ENCODE assay signal across 8 cellular contexts in genomic region chr3:177284383-177284881, GRCh38.
A peak's percentile ranks its signal among the peaks of the same experiment; 100 is the strongest.
DNase-seq lines count a peak whose midpoint lies in the region; ATAC-seq and TF ChIP-seq lines count a peak whose summit lies in the region.

No MANE protein-coding gene starts in this region.

- intact Hi-C loops in heart left ventricle (cut with DNase I): loop anchor here in 3 of 10 donors (5.0 to 10.0 kb wide), 3 partner anchors 70 to 82 kb away; no protein-coding TSS in a partner anchor

- TF ChIP-seq CTCF in heart left ventricle (IDR thresholded peaks at IDR 0.05): peak in 2 of 12 donors; percentile 6 to 18

- no peak for TF ChIP-seq POLR2A in heart left ventricle (IDR thresholded peaks at IDR 0.05)

- H3K27ac ChIP-seq in heart left ventricle: no peak overlapping the region

- DNase-seq in DMS 273 (lab: John Stamatoyannopoulos, UW; ENCODE audit: unreplicated experiment) (peak; percentile 70), NCI-H2029 (lab: John Stamatoyannopoulos, UW) (peak; percentile 81), heart left ventricle (peak in 2 of 5 donors; percentile 16 to 52), epidermal melanocyte (ENCODE audit: insufficient read length, low spot score) (no peak), NCI-H2081 treated with DMSO at 0.1 percent for 48 hours (lab: John Stamatoyannopoulos, UW) (no peak)
- DNase-seq in activated CD4-positive, alpha-beta T cell treated with anti-CD3 and anti-CD28 coated beads, Interleukin-2, amount 50 U/mL, for 1 hour: peak; percentile 3
- peak; percentile 9 to 20 for DNase-seq in stimulated activated CD4-positive, alpha-beta T cell treated with anti-CD3 and anti-CD28 coated beads, Interleukin-15, amount 100 ng/mL, for 48 hours (ENCODE audit: low read depth in 2 of 2)

- ATAC-seq in heart left ventricle: peak in 3 of 4 donors; percentile 49 to 77 (median 69)
- ATAC-seq in HG02571 (IDR thresholded peaks at IDR 0.05; ENCODE audit: unreplicated experiment): no peak

- H3K36me3 ChIP-seq in heart left ventricle: no peaks in the 10 kb centered on the region

- WGBS in heart left ventricle, 4 donors: 32 to 36% (median 34%) methylated on average over 8 of the region's 8 CpGs

- no peaks in the 10 kb centered on the region for H3K27me3 ChIP-seq in heart left ventricle

- H3K4me1 ChIP-seq in heart left ventricle: peaks cover 0 to 39% (median 6%) of the 10 kb centered on the region in 12 donors

- no peak overlapping the region for H3K4me3 ChIP-seq in heart left ventricle

- peaks cover 0 to 5% (median 0%) of the 10 kb centered on the region in 12 donors for H3K9me3 ChIP-seq in heart left ventricle

Comparison
In these comparisons a context has a peak if more than half of its experiments do, and no peak if none do; other contexts are left out.
1. DNase-seq: peak in DMS 273 (single experiment), NCI-H2029 (single experiment), activated CD4-positive, alpha-beta T cell treated with anti-CD3 and anti-CD28 coated beads, Interleukin-2, amount 50 U/mL, for 1 hour (single experiment) and stimulated activated CD4-positive, alpha-beta T cell treated with anti-CD3 and anti-CD28 coated beads, Interleukin-15, amount 100 ng/mL, for 48 hours (2 of 2); none in epidermal melanocyte (single experiment) and NCI-H2081 treated with DMSO at 0.1 percent for 48 hours (single experiment).